Comparison of ENCODE assay signal across 1 cellular context in genomic region chr7:88109612-88110011, GRCh38.
TF ChIP-seq lines count a peak whose summit lies in the region.

No MANE protein-coding gene starts in this region.

TF ChIP-seq in IMR-90, 13 proteins besides CTCF, POLR2A, EP300 and RAD21:
- peak; percentile 78 for TF ChIP-seq MAFK (IDR thresholded peaks at IDR 0.05; ENCODE audit: low read depth, low read length)
- TF ChIP-seq SMC3 (IDR thresholded peaks at IDR 0.05; ENCODE audit: low read depth, low read length), result no peak
